Comparison of ENCODE assay signal across 18 cellular contexts in the genomic region with DNA sequence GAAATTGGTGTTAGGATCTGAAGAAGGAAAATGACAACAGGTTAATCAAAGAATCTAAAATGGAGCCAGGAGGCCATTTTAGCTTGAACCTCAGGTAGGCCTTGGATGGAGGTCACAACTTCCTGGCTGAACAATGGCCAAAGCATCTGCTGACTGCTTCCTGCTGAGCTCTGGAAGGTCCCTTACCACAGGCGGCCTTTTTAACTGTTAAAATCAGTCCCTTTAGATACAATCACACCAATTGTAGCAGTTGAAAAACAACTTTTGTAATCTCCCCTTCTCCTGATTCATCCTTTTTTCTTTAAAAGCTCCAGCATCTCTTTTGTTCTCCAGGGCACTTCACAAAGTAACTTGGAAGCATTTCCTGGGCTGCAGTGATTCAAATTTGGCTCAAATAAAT.
DNase-seq lines count a peak whose midpoint lies in the region; ATAC-seq and TF ChIP-seq lines count a peak whose summit lies in the region.
"Had no signal": no experiment of that assay in that cellular context is flagged by ENCODE, and none has a peak within 500 bp of the region (broad histone marks: within the 10 kb centered on the region; RNA-seq: fewer than 3 reads in every experiment).

No MANE protein-coding gene starts in this region.

- H3K27me3 Mint-ChIP-seq in endodermal cell (ENCODE audit: insufficient read depth), result no peaks in the 10 kb centered on the region
- H3K27me3 Mint-ChIP-seq in activated naive CD4-positive, alpha-beta T cell treated with anti-CD3 and anti-CD28 coated beads, Interleukin-2, amount 10 ng/mL, durations not matched to agents 7 days and 5 days, result no peaks in the 10 kb centered on the region
- H3K27me3 Mint-ChIP-seq: CD4-positive, alpha-beta T cell had no signal

- H3K9me3 Mint-ChIP-seq in endodermal cell, result peaks cover 5% of the 10 kb centered on the region
- no peaks in the 10 kb centered on the region for H3K9me3 Mint-ChIP-seq in activated naive CD4-positive, alpha-beta T cell treated with anti-CD3 and anti-CD28 coated beads, Interleukin-2, amount 10 ng/mL, durations not matched to agents 7 days and 5 days
- H3K9me3 Mint-ChIP-seq: CD4-positive, alpha-beta T cell; IgD-negative memory B cell had no signal

- CTCF ChIA-PET in activated naive CD4-positive, alpha-beta T cell treated with anti-CD3 and anti-CD28 coated beads, Interleukin-2, amount 10 ng/mL, durations not matched to agents 7 days and 5 days (lab: Charles Lee), result no interaction called here

- no peaks in the 10 kb centered on the region for H3K27me3 ChIP-seq in HUES64 (ENCODE audit: insufficient read depth, low read length)
- H3K27me3 ChIP-seq in endodermal cell (ENCODE audit: control insufficient read depth, insufficient read depth, low read length, poor library complexity, severe bottlenecking), result no peaks in the 10 kb centered on the region
- H3K27me3 ChIP-seq: BE2C had no signal

- H3K36me3 Mint-ChIP-seq in endodermal cell (ENCODE audit: low read depth), result peaks cover 3% of the 10 kb centered on the region
- no peaks in the 10 kb centered on the region for H3K36me3 Mint-ChIP-seq in activated naive CD4-positive, alpha-beta T cell treated with anti-CD3 and anti-CD28 coated beads, Interleukin-2, amount 10 ng/mL, durations not matched to agents 7 days and 5 days
- H3K36me3 Mint-ChIP-seq: IgD-negative memory B cell had no signal

- H3K4me3 ChIP-seq in HUES64 (ENCODE audit: low read length) (no peak overlapping the region), endodermal cell (ENCODE audit: low read length) (peak overlapping the region; percentile 24)

- H3K27ac Mint-ChIP-seq in endodermal cell, result peak overlapping the region; percentile 26
- no peak overlapping the region for H3K27ac Mint-ChIP-seq in activated naive CD4-positive, alpha-beta T cell treated with anti-CD3 and anti-CD28 coated beads, Interleukin-2, amount 10 ng/mL, durations not matched to agents 7 days and 5 days
- H3K27ac Mint-ChIP-seq: CD4-positive, alpha-beta T cell; HFFc6; IgD-negative memory B cell had no signal

- H3K27ac ChIP-seq in HUES64 (ENCODE audit: low read depth, low read length) (peak overlapping the region; percentile 92), endodermal cell (ENCODE audit: low read depth, low read length) (no peak overlapping the region)
- H3K27ac ChIP-seq: 22Rv1 had no signal

- no peaks in the 10 kb centered on the region for H3K9me3 ChIP-seq in HUES64 (ENCODE audit: insufficient read depth, low read depth, low read length)
- peaks cover 7% of the 10 kb centered on the region for H3K9me3 ChIP-seq in endodermal cell (ENCODE audit: control insufficient read depth, low read length)
- H3K9me3 ChIP-seq: BE2C had no signal

- no peak overlapping the region for H3K4me3 Mint-ChIP-seq in endodermal cell
- no peak overlapping the region for H3K4me3 Mint-ChIP-seq in activated naive CD4-positive, alpha-beta T cell treated with anti-CD3 and anti-CD28 coated beads, Interleukin-2, amount 10 ng/mL, durations not matched to agents 7 days and 5 days
- H3K4me3 Mint-ChIP-seq: CD4-positive, alpha-beta T cell; HFFc6; IgD-negative memory B cell had no signal

- peaks cover 13% of the 10 kb centered on the region for H3K4me1 Mint-ChIP-seq in endodermal cell
- no peaks in the 10 kb centered on the region for H3K4me1 Mint-ChIP-seq in activated naive CD4-positive, alpha-beta T cell treated with anti-CD3 and anti-CD28 coated beads, Interleukin-2, amount 10 ng/mL, durations not matched to agents 7 days and 5 days
- H3K4me1 Mint-ChIP-seq: IgD-negative memory B cell had no signal

- H3K9ac ChIP-seq in HUES64 (ENCODE audit: low read depth, low read length) (peak overlapping the region; percentile 9; the same call in 1 of the 2 replicates), endodermal cell (ENCODE audit: extremely low read depth, low read length, poor library complexity, severe bottlenecking) (no peak overlapping the region)

- no peak for TF ChIP-seq CTCF in endodermal cell (conservative IDR thresholded peaks at IDR 0.05)

- H3K4me1 ChIP-seq in HUES64 (ENCODE audit: insufficient read depth, low read length) (peaks cover 34% of the 10 kb centered on the region), endodermal cell (ENCODE audit: control insufficient read depth, insufficient read depth, low read length) (no peaks in the 10 kb centered on the region)
- H3K4me1 ChIP-seq: BE2C had no signal

- 24% methylated on average over 1 of the region's 1 CpG for WGBS in HUES64
- 39 to 60% methylated on average over 1 of the region's 1 CpG for WGBS in endodermal cell (ENCODE audit: insufficient coverage in 1 of 2, insufficient read length in 1 of 2), 2 experiments

- H3K36me3 ChIP-seq in HUES64 (ENCODE audit: insufficient read depth, low read length) (no peaks in the 10 kb centered on the region), endodermal cell (ENCODE audit: control insufficient read depth, insufficient read depth, low read length) (no peaks in the 10 kb centered on the region)
- H3K36me3 ChIP-seq: BE2C had no signal

- DNase-seq in A172 (ENCODE audit: low spot score), result peak; percentile 4
- DNase-seq in endodermal cell, result peak; percentile 84
- DNase-seq in iPS-NIHi7 (ENCODE audit: extremely low spot score), result peak; percentile 24
- DNase-seq in activated CD8-positive, alpha-beta memory T cell treated with anti-CD3 and anti-CD28 coated beads for 24 hours, result no peak
- no peak for DNase-seq in activated naive CD4-positive, alpha-beta T cell treated with anti-CD3 and anti-CD28 coated beads, Interleukin-2, amount 10 ng/mL, durations not matched to agents 7 days and 5 days
- DNase-seq: BE2C; CD4-positive, alpha-beta T cell; EL; GOT3; HFFc6; NCI-H1930; NCI-H2171; NCI-H774 had no signal

- ATAC-seq in GM21576 (IDR thresholded peaks at IDR 0.05; ENCODE audit: unreplicated experiment), result no peak
- ATAC-seq in GM18861 (IDR thresholded peaks at IDR 0.05; ENCODE audit: unreplicated experiment), result no peak

Comparison
In these comparisons a context has a peak if more than half of its experiments do, and no peak if none do; other contexts are left out.
1. DNase-seq: peak in A172 (single experiment), endodermal cell (single experiment) and iPS-NIHi7 (single experiment); none in activated CD8-positive, alpha-beta memory T cell treated with anti-CD3 and anti-CD28 coated beads for 24 hours (single experiment) and activated naive CD4-positive, alpha-beta T cell treated with anti-CD3 and anti-CD28 coated beads, Interleukin-2, amount 10 ng/mL, durations not matched to agents 7 days and 5 days (single experiment).